9 cellular contexts compared by ENCODE assay signal in the genomic region with DNA sequence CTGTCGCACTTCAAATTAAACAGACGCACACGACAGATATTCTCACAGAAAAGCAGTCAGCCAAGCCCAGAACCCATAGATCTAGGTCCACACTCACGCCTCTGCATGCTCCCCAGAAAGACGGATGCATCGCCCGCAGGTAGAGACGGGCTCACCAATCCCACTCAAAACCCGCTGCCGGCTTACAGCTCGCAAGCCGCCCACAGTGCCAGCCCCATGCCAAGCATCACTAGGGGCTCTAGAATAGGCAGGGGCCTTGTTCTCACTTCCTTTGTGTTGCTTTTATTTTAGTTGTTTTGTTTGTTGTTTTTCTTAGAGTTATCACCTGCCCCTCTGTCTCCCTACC. TPM values are rescaled to one million over a fixed set of nuclear protein-coding genes. Genes with fewer than 3 reads are reported as not detected.
DNase-seq lines count a peak whose midpoint lies in the region; ATAC-seq, FAIRE-seq and TF ChIP-seq lines count a peak whose summit lies in the region.
"Had no signal": no experiment of that assay in that cellular context is flagged by ENCODE, and none has a peak within 500 bp of the region (broad histone marks: within the 10 kb centered on the region; RNA-seq: fewer than 3 reads in every experiment).

No MANE protein-coding gene starts in this region.

- TF ChIP-seq CTCF in astrocyte of the cerebellum (IDR thresholded peaks at IDR 0.05; ENCODE audit: low read depth, low read length, missing control alignments) (no peak), kidney (IDR thresholded peaks at IDR 0.05; ENCODE audit: borderline replicate concordance, extremely low read depth, insufficient read depth) (no peak)

- no peak for FAIRE-seq in kidney (lab: Jason Lieb, UNC)

- no peaks in the 10 kb centered on the region for H3K4me1 ChIP-seq in kidney (ENCODE audit: control insufficient read depth in 1 of 2, insufficient read depth in 1 of 2, low read depth in 1 of 2, low read length in 2 of 2)

- no peaks in the 10 kb centered on the region for H3K36me3 ChIP-seq in kidney (ENCODE audit: control insufficient read depth in 1 of 2, insufficient read depth in 2 of 2, low read length in 2 of 2)

- no peak overlapping the region for H3K27ac ChIP-seq in kidney (ENCODE audit: low read depth in 2 of 2, low read length in 2 of 2)
- H3K27ac ChIP-seq in substantia nigra (ENCODE audit: low read depth, low read length, poor library complexity, severe bottlenecking) = peak overlapping the region; percentile 67

- H3K9me3 ChIP-seq in kidney (ENCODE audit: control insufficient read depth in 1 of 2, low read length in 2 of 2) = no peaks in the 10 kb centered on the region

- intact Hi-C loops in kidney (cut with DNase I) = no loop called here

- ATAC-seq in esophagus mucosa = no peak

- DNase-seq in DMS53 treated with DMSO at 0.1 percent for 48 hours (lab: John Stamatoyannopoulos, UW; ENCODE audit: unreplicated experiment) (peak; percentile 36), DMS53 (lab: John Stamatoyannopoulos, UW) (no peak), astrocyte of the cerebellum (ENCODE audit: low read depth) (no peak), kidney (no peak), substantia nigra (lab: John Stamatoyannopoulos, UW) (peak in 3 of 49 donors; percentile 29 to 65 (median 54)), medulla oblongata (ENCODE audit: extremely low spot score) (no peak), mucosa of gallbladder (ENCODE audit: low spot score) (no peak)

- H3K4me3 ChIP-seq in astrocyte of the cerebellum (ENCODE audit: low read depth, low read length) (peak overlapping the region; percentile 61), kidney (ENCODE audit: low read length in 2 of 2) (peak overlapping the region; percentile 83 to 84)

- peak overlapping the region in 1 of 2 donors; percentile 85 for H3K9ac ChIP-seq in kidney (ENCODE audit: low read length in 2 of 2)

- in situ Hi-C loops in astrocyte of the cerebellum (cut with HindIII; ENCODE audit: low sequenced_read_pairs) = no loop called here

RNA-seq across cellular contexts. Expression of a gene that starts 0.3 kb away (rescaled TPM):
- total RNA-seq in kidney = 48.8 TPM
- 33.4 TPM for polyA plus RNA-seq in kidney (ENCODE audit: insufficient read depth, low read depth, low replicate concordance)
- 67.0 TPM for total RNA-seq in mucosa of gallbladder
- total RNA-seq in esophagus mucosa = 3.6 TPM

RNA-seq across cellular contexts. Expression of a gene that starts 38.5 kb away (rescaled TPM):
- total RNA-seq in kidney (11.8 TPM), mucosa of gallbladder (10.1 TPM), esophagus mucosa (5.6 TPM)
- 4.8 TPM for polyA plus RNA-seq in kidney (ENCODE audit: insufficient read depth, low read depth, low replicate concordance)

RNA-seq across cellular contexts. Expression of a gene that starts 56.0 kb away (rescaled TPM):
- total RNA-seq in kidney = 11.0 TPM
- polyA plus RNA-seq in kidney (ENCODE audit: insufficient read depth, low read depth, low replicate concordance) = 0.88 TPM
- 15.9 TPM for total RNA-seq in mucosa of gallbladder
- total RNA-seq in esophagus mucosa = 5.1 TPM
- total RNA-seq: A172 had no signal

Comparison
In these comparisons a context has a peak if more than half of its experiments do, and no peak if none do; other contexts are left out.
1. RNA of a gene that starts 0.3 kb away (total RNA-seq): 67.0 TPM in mucosa of gallbladder (single experiment) and 48.8 TPM in kidney (single experiment); 3.6 TPM in esophagus mucosa (single experiment); every median in the first group is over 10 times any median in the second.